ENCODE assay signal across 8 cellular contexts in genomic region chr17:8185580-8186445, GRCh38. TPM values are rescaled to one million over a fixed set of nuclear protein-coding genes. Genes with fewer than 3 reads are reported as not detected.
DNase-seq lines count a peak whose midpoint lies in the region; TF ChIP-seq lines count a peak whose summit lies in the region.

No MANE protein-coding gene starts in this region.

- intact Hi-C loops in vagina (cut with DNase I), result loop anchor here (2.0 kb wide), 3 partner anchors 35 to 65 kb away; partner anchors contain the start of genes CTC1 and PFAS

- H3K9me2 ChIP-seq in MM.1S (replicated peaks; ENCODE audit: insufficient read depth, low read length) (no peaks in the 10 kb centered on the region), hepatocyte (replicated peaks; ENCODE audit: insufficient read depth) (no peaks in the 10 kb centered on the region)

- no peak overlapping the region for H3K27ac Mint-ChIP-seq in T-helper 2 cell treated with Interferon-gamma antibody and Interleukin-4, amounts not matched to agents 5 μg/mL and 100 μg/mL, for 36 hours

- WGBS in hepatocyte (ENCODE audit: low lambda C conversion rate, missing lambda C conversion rate), result 3% methylated on average over 44 of the region's 44 CpGs

- peak overlapping the region; percentile 84 for H2AFZ ChIP-seq in MM.1S (ENCODE audit: low read length)
- peak overlapping the region; percentile 72 for H2AFZ ChIP-seq in hepatocyte

- peaks cover 20% of the 10 kb centered on the region for H3K4me1 Mint-ChIP-seq in T-helper 2 cell treated with Interferon-gamma antibody and Interleukin-4, amounts not matched to agents 5 μg/mL and 100 μg/mL, for 36 hours (ENCODE audit: low read depth)

- H3K79me2 ChIP-seq in MM.1S (ENCODE audit: low read length) (peaks cover 17% of the 10 kb centered on the region), hepatocyte (peaks cover 9% of the 10 kb centered on the region)

- peak overlapping the region; percentile 88 for H3K9ac ChIP-seq in MM.1S (ENCODE audit: low read length)

- H3F3A ChIP-seq in MM.1S (ENCODE audit: insufficient read depth, low read length), result peaks cover 42% of the 10 kb centered on the region

- H3K36me3 ChIP-seq in MM.1S (replicated peaks; ENCODE audit: insufficient read depth, low read length), result no peaks in the 10 kb centered on the region
- H3K36me3 ChIP-seq in hepatocyte (replicated peaks; ENCODE audit: insufficient read depth, low read depth), result no peaks in the 10 kb centered on the region
- no peaks in the 10 kb centered on the region for H3K36me3 ChIP-seq in vagina

- H3K27me3 Mint-ChIP-seq in T-helper 2 cell treated with Interferon-gamma antibody and Interleukin-4, amounts not matched to agents 5 μg/mL and 100 μg/mL, for 36 hours (ENCODE audit: low read depth), result peaks cover 16% of the 10 kb centered on the region

- peak; percentile 73 for DNase-seq in GM13977 (ENCODE audit: low spot score)
- DNase-seq in MM.1S, result peak; percentile 78
- peak; percentile 86 for DNase-seq in T-helper 2 cell treated with Interferon-gamma antibody and Interleukin-4, amounts not matched to agents 5 μg/mL and 100 μg/mL, for 36 hours (ENCODE audit: low spot score)
- peak in 57 of 58 donors; percentile 42 to 92 (median 82) for DNase-seq in anterior cingulate cortex (lab: John Stamatoyannopoulos, UW)
- peak; percentile 91 for DNase-seq in hepatocyte (ENCODE audit: low spot score)
- peak; percentile 97 for DNase-seq in retina
- peak in 1 of 2 donors; percentile 97 for DNase-seq in vagina (ENCODE audit: extremely low spot score in 2 of 2)
- DNase-seq in cortex of kidney (lab: John Stamatoyannopoulos, UW), result no peak

- no peaks in the 10 kb centered on the region for H3K36me3 Mint-ChIP-seq in T-helper 2 cell treated with Interferon-gamma antibody and Interleukin-4, amounts not matched to agents 5 μg/mL and 100 μg/mL, for 36 hours (ENCODE audit: low read depth)

- no peak for TF ChIP-seq POLR2A in vagina (IDR thresholded peaks at IDR 0.05)

- TF ChIP-seq CTCF in GM13977 (IDR thresholded peaks at IDR 0.05; ENCODE audit: extremely low read depth, insufficient read depth, missing control alignments) (no peak), MM.1S (IDR thresholded peaks at IDR 0.05; ENCODE audit: low read length) (no peak), hepatocyte (IDR thresholded peaks at IDR 0.05; ENCODE audit: poor library complexity) (no peak), vagina (IDR thresholded peaks at IDR 0.05) (no peak)

- H3K4me2 ChIP-seq in MM.1S (ENCODE audit: low read depth, low read length), result peak overlapping the region; percentile 70
- peak overlapping the region; percentile 76 for H3K4me2 ChIP-seq in hepatocyte

- peak overlapping the region; percentile 84 for H3K27ac ChIP-seq in MM.1S (ENCODE audit: low read length)
- peak overlapping the region; percentile 96 for H3K27ac ChIP-seq in hepatocyte
- H3K27ac ChIP-seq in vagina, result peak overlapping the region; percentile 100

- in situ Hi-C loops in GM13977 (cut with MboI; ENCODE audit: low pct_unique_long_range_greater_than_20kb, low sequenced_read_pairs, unreplicated experiment), result no loop called here

- H3K27me3 ChIP-seq in MM.1S (replicated peaks; ENCODE audit: insufficient read depth, low read length) (peaks cover 3% of the 10 kb centered on the region; the same call in 1 of the 2 replicates), hepatocyte (no peaks in the 10 kb centered on the region), vagina (no peaks in the 10 kb centered on the region)

- H3K9me3 Mint-ChIP-seq in T-helper 2 cell treated with Interferon-gamma antibody and Interleukin-4, amounts not matched to agents 5 μg/mL and 100 μg/mL, for 36 hours, result no peaks in the 10 kb centered on the region

- H3K4me3 ChIP-seq in MM.1S (ENCODE audit: low read length) (peak overlapping the region; percentile 94), hepatocyte (peak overlapping the region; percentile 96), vagina (peak overlapping the region; percentile 77 to 86)

- H3K4me1 ChIP-seq in MM.1S (ENCODE audit: low read length), result peaks cover 16% of the 10 kb centered on the region
- H3K4me1 ChIP-seq in hepatocyte (ENCODE audit: insufficient read depth), result peaks cover 12% of the 10 kb centered on the region
- peaks cover 32% of the 10 kb centered on the region for H3K4me1 ChIP-seq in vagina

- no peak overlapping the region for H3K4me3 Mint-ChIP-seq in T-helper 2 cell treated with Interferon-gamma antibody and Interleukin-4, amounts not matched to agents 5 μg/mL and 100 μg/mL, for 36 hours

- H4K20me1 ChIP-seq in MM.1S (ENCODE audit: insufficient read depth, low read length), result no peaks in the 10 kb centered on the region
- H4K20me1 ChIP-seq in hepatocyte (ENCODE audit: insufficient read depth, poor library complexity, severe bottlenecking), result no peaks in the 10 kb centered on the region

- H3K9me3 ChIP-seq in MM.1S (replicated peaks; ENCODE audit: insufficient read depth, low read length), result no peaks in the 10 kb centered on the region
- no peaks in the 10 kb centered on the region for H3K9me3 ChIP-seq in hepatocyte (ENCODE audit: low read depth)
- H3K9me3 ChIP-seq in vagina, result no peaks in the 10 kb centered on the region

RNA-seq across cellular contexts. Expression of gene BORCS6, which starts 4.2 kb away (rescaled TPM):
- total RNA-seq in hepatocyte (9.4 and 10.7 TPM in 2 replicates), vagina (9.6 TPM)
- polyA plus RNA-seq in hepatocyte, result 7.7 and 10.2 TPM in 2 replicates

RNA-seq across cellular contexts. Expression of gene TMEM107, which starts 9.6 kb away (rescaled TPM):
- 21.1 and 25.3 TPM in 2 replicates for total RNA-seq in hepatocyte
- 12.8 and 13.6 TPM in 2 replicates for polyA plus RNA-seq in hepatocyte
- total RNA-seq in vagina, result 20.6 TPM

RNA-seq across cellular contexts. Expression of gene VAMP2, which starts 23.1 kb away (rescaled TPM):
- 8.2 and 8.5 TPM in 2 replicates for total RNA-seq in hepatocyte
- polyA plus RNA-seq in hepatocyte, result 44.6 and 85.7 TPM in 2 replicates
- 35.6 TPM for total RNA-seq in vagina

RNA-seq across cellular contexts. Expression of gene AURKB, which starts 24.6 kb away (rescaled TPM):
- total RNA-seq in hepatocyte (9.3 and 9.9 TPM in 2 replicates), vagina (not detected)
- polyA plus RNA-seq in hepatocyte, result 25.3 and 27.5 TPM in 2 replicates

RNA-seq across cellular contexts. Expression of gene PER1, which starts 33.6 kb away (rescaled TPM):
- total RNA-seq in hepatocyte (35.3 and 36.5 TPM in 2 replicates), vagina (215 TPM)
- 107 and 143 TPM in 2 replicates for polyA plus RNA-seq in hepatocyte
